In genomic region chr2:159064446-159065301, GRCh38 we compare ENCODE assay signal across 1 cellular context.
TF ChIP-seq lines count a peak whose summit lies in the region.

No MANE protein-coding gene starts in this region.

TF ChIP-seq in HEK293, 187 proteins besides CTCF, POLR2A, EP300 and RAD21 (continued from another document and continues in another):
- TF ChIP-seq KLF1 (tag by site-specific recombination; IDR thresholded peaks at IDR 0.05) (no peak), ZNF155 (tag by site-specific recombination; IDR thresholded peaks at IDR 0.05) (no peak), PRDM2 (tag by site-specific recombination; IDR thresholded peaks at IDR 0.05; ENCODE audit: borderline replicate concordance) (no peak), ZNF19 (tag by site-specific recombination; IDR thresholded peaks at IDR 0.05; ENCODE audit: low read depth) (no peak), WT1 (tag by site-specific recombination; IDR thresholded peaks at IDR 0.05) (peak; percentile 77), ZNF423 (tag by site-specific recombination; IDR thresholded peaks at IDR 0.05) (no peak), ZNF776 (tag by site-specific recombination; IDR thresholded peaks at IDR 0.05; ENCODE audit: borderline replicate concordance) (no peak), ZNF10 (tag by site-specific recombination; IDR thresholded peaks at IDR 0.05) (no peak), ZNF571 (tag by site-specific recombination; IDR thresholded peaks at IDR 0.05) (no peak), ZFP37 (tag by site-specific recombination; IDR thresholded peaks at IDR 0.05) (no peak), ZNF561 (tag by site-specific recombination; IDR thresholded peaks at IDR 0.05; ENCODE audit: borderline replicate concordance) (no peak), PRDM4 (tag by site-specific recombination; IDR thresholded peaks at IDR 0.05) (0 out of 2 replicates have a peak, but pooled peaks have one; percentile 43), ZNF280C (tag by site-specific recombination; IDR thresholded peaks at IDR 0.05) (no peak), ZNF223 (tag by site-specific recombination; IDR thresholded peaks at IDR 0.05) (no peak), ZNF350 (tag by site-specific recombination; IDR thresholded peaks at IDR 0.05) (no peak), TRIM28 (IDR thresholded peaks at IDR 0.05; ENCODE audit: borderline replicate concordance, low read length) (peak; percentile 93), ZNF280D (tag by site-specific recombination; IDR thresholded peaks at IDR 0.05) (no peak), ZNF785 (tag by site-specific recombination; IDR thresholded peaks at IDR 0.05) (no peak), ZNF670 (tag by site-specific recombination; IDR thresholded peaks at IDR 0.05; ENCODE audit: low read depth) (no peak), ZSCAN5A (tag by site-specific recombination; IDR thresholded peaks at IDR 0.05) (no peak), ZNF585B (tag by site-specific recombination; IDR thresholded peaks at IDR 0.05) (no peak), ZNF169 (tag by site-specific recombination; IDR thresholded peaks at IDR 0.05) (no peak), SP7 (tag by site-specific recombination; IDR thresholded peaks at IDR 0.05) (no peak), GLI2 (tag by site-specific recombination; IDR thresholded peaks at IDR 0.05; ENCODE audit: borderline replicate concordance, low read depth) (no peak), ZNF114 (tag by site-specific recombination; IDR thresholded peaks at IDR 0.05) (no peak), ZNF530 (tag by site-specific recombination; IDR thresholded peaks at IDR 0.05; ENCODE audit: low read depth) (no peak), BCL6B (tag by site-specific recombination; IDR thresholded peaks at IDR 0.05) (no peak), PRDM1 (tag by site-specific recombination; IDR thresholded peaks at IDR 0.05) (no peak), TCF7L2 (IDR thresholded peaks at IDR 0.05; ENCODE audit: borderline replicate concordance, low read depth, low read length) (peak; percentile 43; the same call in 1 of the 2 replicates), ZNF560 (tag by site-specific recombination; IDR thresholded peaks at IDR 0.05; ENCODE audit: borderline replicate concordance) (no peak), ZNF792 (tag by site-specific recombination; IDR thresholded peaks at IDR 0.05) (no peak)
- TF ChIP-seq, protein P1, sequence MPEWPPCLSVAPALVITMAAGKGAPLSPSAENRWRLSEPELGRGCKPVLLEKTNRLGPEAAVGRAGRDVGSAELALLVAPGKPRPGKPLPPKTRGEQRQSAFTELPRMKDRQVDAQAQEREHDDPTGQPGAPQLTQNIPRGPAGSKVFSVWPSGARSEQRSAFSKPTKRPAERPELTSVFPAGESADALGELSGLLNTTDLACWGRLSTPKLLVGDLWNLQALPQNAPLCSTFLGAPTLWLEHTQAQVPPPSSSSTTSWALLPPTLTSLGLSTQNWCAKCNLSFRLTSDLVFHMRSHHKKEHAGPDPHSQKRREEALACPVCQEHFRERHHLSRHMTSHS (tag by site-specific recombination; IDR thresholded peaks at IDR 0.05): no peak
- TF ChIP-seq, protein P2, sequence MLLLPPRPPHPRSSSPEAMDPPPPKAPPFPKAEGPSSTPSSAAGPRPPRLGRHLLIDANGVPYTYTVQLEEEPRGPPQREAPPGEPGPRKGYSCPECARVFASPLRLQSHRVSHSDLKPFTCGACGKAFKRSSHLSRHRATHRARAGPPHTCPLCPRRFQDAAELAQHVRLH (tag by site-specific recombination; IDR thresholded peaks at IDR 0.05): no peak
- TF ChIP-seq, protein P3, sequence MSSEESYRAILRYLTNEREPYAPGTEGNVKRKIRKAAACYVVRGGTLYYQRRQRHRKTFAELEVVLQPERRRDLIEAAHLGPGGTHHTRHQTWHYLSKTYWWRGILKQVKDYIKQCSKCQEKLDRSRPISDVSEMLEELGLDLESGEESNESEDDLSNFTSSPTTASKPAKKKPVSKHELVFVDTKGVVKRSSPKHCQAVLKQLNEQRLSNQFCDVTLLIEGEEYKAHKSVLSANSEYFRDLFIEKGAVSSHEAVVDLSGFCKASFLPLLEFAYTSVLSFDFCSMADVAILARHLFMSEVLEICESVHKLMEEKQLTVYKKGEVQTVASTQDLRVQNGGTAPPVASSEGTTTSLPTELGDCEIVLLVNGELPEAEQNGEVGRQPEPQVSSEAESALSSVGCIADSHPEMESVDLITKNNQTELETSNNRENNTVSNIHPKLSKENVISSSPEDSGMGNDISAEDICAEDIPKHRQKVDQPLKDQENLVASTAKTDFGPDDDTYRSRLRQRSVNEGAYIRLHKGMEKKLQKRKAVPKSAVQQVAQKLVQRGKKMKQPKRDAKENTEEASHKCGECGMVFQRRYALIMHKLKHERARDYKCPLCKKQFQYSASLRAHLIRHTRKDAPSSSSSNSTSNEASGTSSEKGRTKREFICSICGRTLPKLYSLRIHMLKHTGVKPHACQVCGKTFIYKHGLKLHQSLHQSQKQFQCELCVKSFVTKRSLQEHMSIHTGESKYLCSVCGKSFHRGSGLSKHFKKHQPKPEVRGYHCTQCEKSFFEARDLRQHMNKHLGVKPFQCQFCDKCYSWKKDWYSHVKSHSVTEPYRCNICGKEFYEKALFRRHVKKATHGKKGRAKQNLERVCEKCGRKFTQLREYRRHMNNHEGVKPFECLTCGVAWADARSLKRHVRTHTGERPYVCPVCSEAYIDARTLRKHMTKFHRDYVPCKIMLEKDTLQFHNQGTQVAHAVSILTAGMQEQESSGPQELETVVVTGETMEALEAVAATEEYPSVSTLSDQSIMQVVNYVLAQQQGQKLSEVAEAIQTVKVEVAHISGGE (tag by site-specific recombination; conservative IDR thresholded peaks at IDR 0.05; ENCODE audit: low read depth): no peak
- TF ChIP-seq, protein P4, sequence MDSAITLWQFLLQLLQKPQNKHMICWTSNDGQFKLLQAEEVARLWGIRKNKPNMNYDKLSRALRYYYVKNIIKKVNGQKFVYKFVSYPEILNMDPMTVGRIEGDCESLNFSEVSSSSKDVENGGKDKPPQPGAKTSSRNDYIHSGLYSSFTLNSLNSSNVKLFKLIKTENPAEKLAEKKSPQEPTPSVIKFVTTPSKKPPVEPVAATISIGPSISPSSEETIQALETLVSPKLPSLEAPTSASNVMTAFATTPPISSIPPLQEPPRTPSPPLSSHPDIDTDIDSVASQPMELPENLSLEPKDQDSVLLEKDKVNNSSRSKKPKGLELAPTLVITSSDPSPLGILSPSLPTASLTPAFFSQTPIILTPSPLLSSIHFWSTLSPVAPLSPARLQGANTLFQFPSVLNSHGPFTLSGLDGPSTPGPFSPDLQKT (IDR thresholded peaks at IDR 0.05; ENCODE audit: borderline replicate concordance, low read depth, low read length): no peak
